Comparison of ENCODE assay signal across 10 cellular contexts in the genomic region with DNA sequence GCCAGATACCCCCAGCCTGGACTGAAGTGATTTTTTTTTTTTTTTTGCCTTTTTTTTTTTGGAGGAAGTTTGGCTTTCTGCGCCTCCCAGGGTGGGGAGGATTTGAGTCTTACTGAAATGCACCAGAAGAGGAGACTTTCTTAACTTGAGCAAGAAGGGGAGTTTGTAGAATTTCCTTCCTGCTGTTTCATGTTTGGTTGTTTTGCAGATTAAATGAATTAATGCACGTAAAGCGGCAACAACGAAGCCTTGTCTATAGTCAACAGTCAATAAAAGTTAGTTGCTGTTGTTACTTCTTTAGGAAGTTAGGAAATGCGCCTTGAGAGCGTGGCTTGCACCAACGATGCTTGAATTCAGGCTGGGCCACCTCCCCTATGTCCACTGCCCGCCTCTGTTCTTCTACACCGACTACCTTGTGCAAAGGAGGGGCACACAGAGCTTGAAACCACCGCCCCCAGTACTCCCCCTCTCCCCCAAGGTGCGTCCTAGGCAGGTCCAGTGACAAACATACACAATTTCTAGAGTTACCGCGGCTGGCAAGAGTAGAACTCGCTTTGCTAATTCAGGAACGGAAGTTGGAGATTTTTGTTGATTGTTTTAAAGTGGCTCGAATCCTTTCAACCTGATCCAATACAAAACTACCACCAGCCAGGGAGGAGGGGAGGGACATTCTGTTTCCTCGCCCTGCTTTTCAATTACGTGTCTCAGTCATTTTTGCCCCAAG. TPM values are rescaled to one million over a fixed set of nuclear protein-coding genes. Genes with fewer than 3 reads are reported as not detected.
A peak's percentile ranks its signal among the peaks of the same experiment; 100 is the strongest.
DNase-seq lines count a peak whose midpoint lies in the region; ATAC-seq, FAIRE-seq and TF ChIP-seq lines count a peak whose summit lies in the region.
"Had no signal": no experiment of that assay in that cellular context is flagged by ENCODE, and none has a peak within 500 bp of the region (broad histone marks: within the 10 kb centered on the region; RNA-seq: fewer than 3 reads in every experiment).

No MANE protein-coding gene starts in this region.

- H3K27ac ChIP-seq in dorsolateral prefrontal cortex (no peak overlapping the region), neural cell (ENCODE audit: low read length) (no peak overlapping the region)
- H3K27ac ChIP-seq: right atrium auricular region had no signal

- no peaks in the 10 kb centered on the region for H4K20me1 ChIP-seq in neural cell (ENCODE audit: insufficient read depth)

- H3K9me3 ChIP-seq in ES-I3 (ENCODE audit: control insufficient read depth, insufficient read depth, low read length) (no peaks in the 10 kb centered on the region), neural cell (ENCODE audit: low read length) (no peaks in the 10 kb centered on the region)
- H3K9me3 ChIP-seq: right atrium auricular region had no signal

- no peak for FAIRE-seq in GM19239 (lab: Jason Lieb, UNC)

- TF ChIP-seq CTCF in dorsolateral prefrontal cortex (IDR thresholded peaks at IDR 0.05 in 54 of 56, conservative IDR thresholded peaks at IDR 0.05 in 2 of 56; ENCODE audit: low read depth in 1 of 56, partially characterized antibody in 56 of 56) (no peak), neural cell (IDR thresholded peaks at IDR 0.05; ENCODE audit: poor library complexity, severe bottlenecking) (no peak)

- no peak for TF ChIP-seq EP300 in neural cell (conservative IDR thresholded peaks at IDR 0.05; ENCODE audit: poor library complexity, severe bottlenecking)

- no peaks in the 10 kb centered on the region for H3F3A ChIP-seq in neural cell (ENCODE audit: insufficient read depth, low read length, poor library complexity, severe bottlenecking)

- H3K36me3 ChIP-seq in ES-I3 (ENCODE audit: insufficient read depth, low read length) (no peaks in the 10 kb centered on the region), neural cell (ENCODE audit: insufficient read depth, low read length) (no peaks in the 10 kb centered on the region)
- H3K36me3 ChIP-seq: right atrium auricular region had no signal

- H3K4me3 ChIP-seq in dorsolateral prefrontal cortex (peak overlapping the region in 41 of 59 donors; percentile 10 to 55 (median 33)), neural cell (ENCODE audit: low read length) (peak overlapping the region; percentile 77)

- H2AFZ ChIP-seq in neural cell (ENCODE audit: low read depth, low read length) = no peak overlapping the region

- H3K9ac ChIP-seq in ES-I3 (ENCODE audit: low read depth, low read length) = peak overlapping the region; percentile 46; the same call in 1 of the 2 replicates
- no peak overlapping the region for H3K9ac ChIP-seq in neural cell (ENCODE audit: low read length)

- ATAC-seq in HG03460 (IDR thresholded peaks at IDR 0.05; ENCODE audit: unreplicated experiment) = no peak

- no peak for TF ChIP-seq RAD21 in neural cell (conservative IDR thresholded peaks at IDR 0.05)

- H3K79me2 ChIP-seq in neural cell (replicated peaks; ENCODE audit: insufficient read depth, low read length) = no peaks in the 10 kb centered on the region

- peak; percentile 18 for DNase-seq in MV-4-11 (lab: John Stamatoyannopoulos, UW)
- no peak for DNase-seq in dorsolateral prefrontal cortex
- no peak for DNase-seq in NCI-H2227 treated with DMSO at 0.1 percent for 48 hours (lab: John Stamatoyannopoulos, UW)
- DNase-seq in NCI-H226 = no peak
- no peak for DNase-seq in GM19239 (ENCODE audit: insufficient read length, low spot score)
- DNase-seq: NCI-H2029 treated with DMSO at 0.1 percent for 48 hours had no signal

- no peak overlapping the region for H3K4me2 ChIP-seq in neural cell (ENCODE audit: low read length)

- no peaks in the 10 kb centered on the region; the same call in 1 of the 2 replicates for H3K4me1 ChIP-seq in ES-I3 (ENCODE audit: insufficient read depth, low read length)

- intact Hi-C loops in dorsolateral prefrontal cortex (cut with DNase I) = no loop called here

- H3K27me3 ChIP-seq in dorsolateral prefrontal cortex = peaks cover 0 to 94% (median 66%) of the 10 kb centered on the region in 45 donors
- peaks cover 59% of the 10 kb centered on the region for H3K27me3 ChIP-seq in neural cell (ENCODE audit: insufficient read depth, low read depth, low read length)

- H3K9me2 ChIP-seq in neural cell (ENCODE audit: insufficient read depth, low read length) = no peaks in the 10 kb centered on the region

TF ChIP-seq in neural cell, 6 proteins besides CTCF, POLR2A, EP300 and RAD21:
- TF ChIP-seq EZH2 (IDR thresholded peaks at IDR 0.05; ENCODE audit: borderline replicate concordance, insufficient read depth, low read length, poor library complexity, severe bottlenecking) (no peak), POLR2AphosphoS5 (IDR thresholded peaks at IDR 0.05) (no peak), TAF1 (IDR thresholded peaks at IDR 0.05; ENCODE audit: low read depth) (no peak), SMC3 (conservative IDR thresholded peaks at IDR 0.05; ENCODE audit: poor library complexity) (no peak), MXI1 (conservative IDR thresholded peaks at IDR 0.05; ENCODE audit: poor library complexity, severe bottlenecking) (no peak)
- TF ChIP-seq, protein P1, sequence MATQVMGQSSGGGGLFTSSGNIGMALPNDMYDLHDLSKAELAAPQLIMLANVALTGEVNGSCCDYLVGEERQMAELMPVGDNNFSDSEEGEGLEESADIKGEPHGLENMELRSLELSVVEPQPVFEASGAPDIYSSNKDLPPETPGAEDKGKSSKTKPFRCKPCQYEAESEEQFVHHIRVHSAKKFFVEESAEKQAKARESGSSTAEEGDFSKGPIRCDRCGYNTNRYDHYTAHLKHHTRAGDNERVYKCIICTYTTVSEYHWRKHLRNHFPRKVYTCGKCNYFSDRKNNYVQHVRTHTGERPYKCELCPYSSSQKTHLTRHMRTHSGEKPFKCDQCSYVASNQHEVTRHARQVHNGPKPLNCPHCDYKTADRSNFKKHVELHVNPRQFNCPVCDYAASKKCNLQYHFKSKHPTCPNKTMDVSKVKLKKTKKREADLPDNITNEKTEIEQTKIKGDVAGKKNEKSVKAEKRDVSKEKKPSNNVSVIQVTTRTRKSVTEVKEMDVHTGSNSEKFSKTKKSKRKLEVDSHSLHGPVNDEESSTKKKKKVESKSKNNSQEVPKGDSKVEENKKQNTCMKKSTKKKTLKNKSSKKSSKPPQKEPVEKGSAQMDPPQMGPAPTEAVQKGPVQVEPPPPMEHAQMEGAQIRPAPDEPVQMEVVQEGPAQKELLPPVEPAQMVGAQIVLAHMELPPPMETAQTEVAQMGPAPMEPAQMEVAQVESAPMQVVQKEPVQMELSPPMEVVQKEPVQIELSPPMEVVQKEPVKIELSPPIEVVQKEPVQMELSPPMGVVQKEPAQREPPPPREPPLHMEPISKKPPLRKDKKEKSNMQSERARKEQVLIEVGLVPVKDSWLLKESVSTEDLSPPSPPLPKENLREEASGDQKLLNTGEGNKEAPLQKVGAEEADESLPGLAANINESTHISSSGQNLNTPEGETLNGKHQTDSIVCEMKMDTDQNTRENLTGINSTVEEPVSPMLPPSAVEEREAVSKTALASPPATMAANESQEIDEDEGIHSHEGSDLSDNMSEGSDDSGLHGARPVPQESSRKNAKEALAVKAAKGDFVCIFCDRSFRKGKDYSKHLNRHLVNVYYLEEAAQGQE (IDR thresholded peaks at IDR 0.05; ENCODE audit: borderline replicate concordance) = no peak

RNA-seq across cellular contexts. Expression of a gene that starts 0.8 kb away (rescaled TPM):
- 1 to 10 TPM in 44 of 120 experiments, under 1 TPM in 48, not detected in 28; 0.15 to 3.5 (median 0.94) TPM for total RNA-seq in dorsolateral prefrontal cortex
- polyA plus RNA-seq in neural cell = 0.12 TPM in 1 of 2 replicates, not detected in the other
- polyA minus RNA-seq in neural cell = not detected in 2 replicates

RNA-seq across cellular contexts. Expression of a gene that starts 33.3 kb away (rescaled TPM):
- total RNA-seq in dorsolateral prefrontal cortex = 10 to 100 TPM; 12.0 to 56.7 (median 33.2) TPM
- 350 and 512 TPM in 2 replicates for polyA plus RNA-seq in neural cell
- polyA minus RNA-seq in neural cell = 156 and 175 TPM in 2 replicates
